Comparison of ENCODE assay signal across 15 cellular contexts in genomic region chr2:17190527-17190926, GRCh38.
"Had no signal": no experiment of that assay in that cellular context is flagged by ENCODE, and none has a peak within 500 bp of the region (broad histone marks: within the 10 kb centered on the region; RNA-seq: fewer than 3 reads in every experiment).

No MANE protein-coding gene starts in this region.

- H3K4me3 Mint-ChIP-seq: activated T-cell treated with anti-CD3 and anti-CD28 coated beads, Interleukin-2, amount 50 U/mL, for 72 hours; natural killer cell; stimulated activated naive CD8-positive, alpha-beta T cell treated with anti-CD3 and anti-CD28 coated beads, Interleukin-15, Interleukin-2, amounts not matched to agents 100 ng/mL and 50 ng/mL, for 24 hours had no signal

- H3K9ac ChIP-seq: parathyroid adenoma had no signal

- H3K4me3 ChIP-seq: esophagus squamous epithelium, transverse colon, vagina had no signal

- H2AFZ ChIP-seq: parathyroid adenoma had no signal

- H3K4me1 ChIP-seq: esophagus squamous epithelium, parathyroid adenoma, transverse colon, vagina had no signal

- H3K9me3 ChIP-seq: esophagus squamous epithelium, transverse colon, vagina had no signal

- H3K36me3 ChIP-seq: esophagus squamous epithelium, transverse colon, vagina had no signal

- DNase-seq: activated CD4-positive, alpha-beta T cell treated with anti-CD3 and anti-CD28 coated beads, Interleukin-2, amount 50 U/mL, for 4 hours; activated effector memory CD4-positive, alpha-beta T cell treated with anti-CD3 and anti-CD28 coated beads, Interleukin-2, amount 50 U/mL, for 16 hours; activated naive CD4-positive, alpha-beta T cell treated with anti-CD3 and anti-CD28 coated beads, Interleukin-2, amount 50 U/mL, for 16 hours; activated T-cell treated with anti-CD3 and anti-CD28 coated beads, Interleukin-2, amount 50 U/mL, for 72 hours; effector CD8-positive, alpha-beta T cell; esophagus squamous epithelium; foreskin fibroblast; natural killer cell; transverse colon had no signal

- H3K27me3 Mint-ChIP-seq: stimulated activated naive CD8-positive, alpha-beta T cell treated with anti-CD3 and anti-CD28 coated beads, Interleukin-15, Interleukin-2, amounts not matched to agents 100 ng/mL and 50 ng/mL, for 24 hours had no signal

- H3K36me3 Mint-ChIP-seq: natural killer cell had no signal

- H3K27ac ChIP-seq: esophagus squamous epithelium, parathyroid adenoma, transverse colon, vagina had no signal

- H3K4me1 Mint-ChIP-seq: natural killer cell had no signal

- ATAC-seq: activated T-cell treated with anti-CD3 and anti-CD28 coated beads, Interleukin-2, amount 50 U/mL, for 72 hours; natural killer cell had no signal

- FAIRE-seq: astrocyte, endothelial cell of umbilical vein, TTC549 had no signal

- H3K79me2 ChIP-seq: parathyroid adenoma had no signal

- H3K27ac Mint-ChIP-seq: activated T-cell treated with anti-CD3 and anti-CD28 coated beads, Interleukin-2, amount 50 U/mL, for 72 hours; natural killer cell; stimulated activated naive CD8-positive, alpha-beta T cell treated with anti-CD3 and anti-CD28 coated beads, Interleukin-15, Interleukin-2, amounts not matched to agents 100 ng/mL and 50 ng/mL, for 24 hours had no signal

- H3K27me3 ChIP-seq: esophagus squamous epithelium, transverse colon, vagina had no signal
